In genomic region chr12:43676183-43676813, GRCh38 we compare ENCODE assay signal across 8 cellular contexts.
DNase-seq lines count a peak whose midpoint lies in the region; ATAC-seq lines count a peak whose summit lies in the region.

No MANE protein-coding gene starts in this region.

- DNase-seq in DMS 273 (lab: John Stamatoyannopoulos, UW; ENCODE audit: unreplicated experiment) = peak; percentile 34
- no peak for DNase-seq in DMS 273 treated with DMSO at 0.1 percent for 48 hours (lab: John Stamatoyannopoulos, UW)
- peak; percentile 22 for DNase-seq in SK-N-DZ (ENCODE audit: low spot score)
- peak; percentile 45 for DNase-seq in iPS-NIHi7 (ENCODE audit: extremely low spot score)
- no peak for DNase-seq in NCI-H2029 treated with DMSO at 0.1 percent for 48 hours (lab: John Stamatoyannopoulos, UW)
- DNase-seq in activated CD4-positive, CD25-positive, alpha-beta regulatory T cell treated with anti-CD3 and anti-CD28 coated beads, Interleukin-2, amount 50 U/mL, for 72 hours = no peak

- ATAC-seq in GM19397 (IDR thresholded peaks at IDR 0.05; ENCODE audit: unreplicated experiment) (peak; percentile 78), HG03175 (IDR thresholded peaks at IDR 0.05; ENCODE audit: unreplicated experiment) (peak; percentile 93)

Comparison
In these comparisons a context has a peak if more than half of its experiments do, and no peak if none do; other contexts are left out.
1. DNase-seq: peak in DMS 273 (single experiment), SK-N-DZ (single experiment) and iPS-NIHi7 (single experiment); none in DMS 273 treated with DMSO at 0.1 percent for 48 hours (single experiment), NCI-H2029 treated with DMSO at 0.1 percent for 48 hours (single experiment) and activated CD4-positive, CD25-positive, alpha-beta regulatory T cell treated with anti-CD3 and anti-CD28 coated beads, Interleukin-2, amount 50 U/mL, for 72 hours (single experiment).